In genomic region chr21:45482899-45483821, GRCh38 we compare ENCODE assay signal across 11 cellular contexts. TPM values are rescaled to one million over a fixed set of nuclear protein-coding genes. Genes with fewer than 3 reads are reported as not detected.
DNase-seq lines count a peak whose midpoint lies in the region; TF ChIP-seq lines count a peak whose summit lies in the region.
"Had no signal": no experiment of that assay in that cellular context is flagged by ENCODE, and none has a peak within 500 bp of the region (broad histone marks: within the 10 kb centered on the region; RNA-seq: fewer than 3 reads in every experiment).

No MANE protein-coding gene starts in this region.

- peaks cover 0 to 56% of the 10 kb centered on the region in 2 experiments; a peak in 1 of 3 replicates for H3K36me3 ChIP-seq in HEK293 (ENCODE audit: control insufficient read depth in 2 of 2, insufficient read depth in 1 of 2, low read length in 2 of 2)
- peaks cover 0 to 22% of the 10 kb centered on the region in 2 donors for H3K36me3 ChIP-seq in duodenal mucosa (ENCODE audit: control insufficient read depth in 1 of 2, insufficient read depth in 2 of 2, low read length in 2 of 2)
- peaks cover 0 to 58% (median 0%) of the 10 kb centered on the region in 6 donors for H3K36me3 ChIP-seq in spleen

- CTCF ChIA-PET in HEK293 (lab: Yijun Ruan, JAX) = interaction anchor here (0.7 kb wide), 2 partner anchors 13 to 191 kb away, joined by 3 read pairs; no protein-coding TSS in a partner anchor

- H3K27ac ChIP-seq in HEK293 (ENCODE audit: extremely low read depth, low read depth, low read length) (no peak overlapping the region), duodenal mucosa (ENCODE audit: low read depth, low read length) (peak overlapping the region; percentile 42), spleen (peak overlapping the region; percentile 84 to 94 (median 89))

- peak; percentile 70 for DNase-seq in UCSD-AML1 (lab: John Stamatoyannopoulos, UW; ENCODE audit: unreplicated experiment)
- DNase-seq in spleen = peak; percentile 91
- no peak for DNase-seq in NCI-H2029 (lab: John Stamatoyannopoulos, UW)
- no peak for DNase-seq in cortex of kidney (lab: John Stamatoyannopoulos, UW)
- DNase-seq in ecto neural progenitor cell (ENCODE audit: low spot score) = no peak
- no peak for DNase-seq in KG1 (lab: John Stamatoyannopoulos, UW)
- DNase-seq: endodermal cell, kidney, NCI-H345 had no signal

- WGBS in spleen, 5 donors = 23 to 43% (median 29%) methylated on average over 30 to 40 of the region's 40 CpGs

- POLR2A ChIA-PET in HEK293 (lab: Yijun Ruan, JAX) = no interaction called here

- peak overlapping the region; percentile 38 to 39 for H3K9ac ChIP-seq in duodenal mucosa (ENCODE audit: low read depth in 1 of 2, low read length in 2 of 2)

- TF ChIP-seq CTCF in HEK293 (tag by site-specific recombination; IDR thresholded peaks at IDR 0.05) (no peak), spleen (IDR thresholded peaks at IDR 0.05 in 8 of 11, conservative IDR thresholded peaks at IDR 0.05 in 3 of 11) (no peak)

- H3K27me3 ChIP-seq in duodenal mucosa (ENCODE audit: control insufficient read depth in 1 of 2, insufficient read depth in 2 of 2, low read length in 2 of 2) (no peaks in the 10 kb centered on the region), spleen (replicated peaks in 1 of 7) (no peaks in the 10 kb centered on the region)

- no peak overlapping the region for H3K4me3 ChIP-seq in HEK293 (ENCODE audit: low read depth, low read length)
- peak overlapping the region; percentile 21 to 25 for H3K4me3 ChIP-seq in duodenal mucosa (ENCODE audit: low read depth in 1 of 2, low read length in 2 of 2)
- H3K4me3 ChIP-seq in spleen = peak overlapping the region in 6 of 8 donors; percentile 16 to 59 (median 28)

- intact Hi-C loops in spleen (cut with DNase I; ENCODE audit: low total_unique reads) = no loop called here

- H3K4me1 ChIP-seq in HEK293 (ENCODE audit: control insufficient read depth, insufficient read depth, low read length) = no peaks in the 10 kb centered on the region
- peaks cover 9 to 14% of the 10 kb centered on the region in 2 donors for H3K4me1 ChIP-seq in duodenal mucosa (ENCODE audit: control insufficient read depth in 1 of 2, insufficient read depth in 2 of 2, low read length in 2 of 2)
- H3K4me1 ChIP-seq in spleen = peaks cover 4 to 57% (median 27%) of the 10 kb centered on the region in 6 donors

- no peaks in the 10 kb centered on the region for H3K9me3 ChIP-seq in HEK293 (ENCODE audit: control insufficient read depth, insufficient read depth, low read depth, low read length)
- H3K9me3 ChIP-seq in duodenal mucosa (ENCODE audit: control insufficient read depth in 1 of 2, low read length in 2 of 2) = no peaks in the 10 kb centered on the region
- no peaks in the 10 kb centered on the region for H3K9me3 ChIP-seq in spleen

- TF ChIP-seq POLR2A in spleen (IDR thresholded peaks at IDR 0.05) = no peak

TF ChIP-seq in HEK293, 187 proteins besides CTCF, POLR2A, EP300 and RAD21:
- TF ChIP-seq EGR2 (tag by site-specific recombination; IDR thresholded peaks at IDR 0.05; ENCODE audit: low read depth) (0 out of 2 replicates have a peak, but pooled peaks have one; percentile 37), ZNF280D (tag by site-specific recombination; IDR thresholded peaks at IDR 0.05) (no peak)

RNA-seq across cellular contexts. Expression of gene SLC19A1, which starts 59.1 kb away (rescaled TPM):
- 10 to 100 TPM; 21.6 to 52.8 (median 35.0) TPM for total RNA-seq in spleen
- 10 to 100 TPM in 2 of 3 donors, 1 to 10 TPM in 1; 7.5 to 17.6 (median 13.3) TPM for polyA plus RNA-seq in spleen

Comparison
In these comparisons a context has a peak if more than half of its experiments do, and no peak if none do; other contexts are left out.
1. DNase-seq: peak in UCSD-AML1 (single experiment) and spleen (single experiment); none in NCI-H2029 (single experiment), cortex of kidney (single experiment), ecto neural progenitor cell (single experiment) and KG1 (single experiment).